Comparison of ENCODE assay signal across 9 cellular contexts in genomic region chr17:80872999-80873951, GRCh38.
DNase-seq lines count a peak whose midpoint lies in the region; ATAC-seq lines count a peak whose summit lies in the region.
"Had no signal": no experiment of that assay in that cellular context is flagged by ENCODE, and none has a peak within 500 bp of the region (broad histone marks: within the 10 kb centered on the region; RNA-seq: fewer than 3 reads in every experiment).

No MANE protein-coding gene starts in this region.

- H3K27ac ChIP-seq in substantia nigra (ENCODE audit: low read depth, low read length, poor library complexity, severe bottlenecking): peak overlapping the region; percentile 71

- H3K9me3 Mint-ChIP-seq in activated naive CD4-positive, alpha-beta T cell treated with anti-CD3 and anti-CD28 coated beads, Interleukin-2, amount 50 U/mL, for 24 hours: no peaks in the 10 kb centered on the region
- H3K9me3 Mint-ChIP-seq in activated naive CD4-positive, alpha-beta T cell treated with anti-CD3 and anti-CD28 coated beads, Interleukin-2, amount 50 U/mL, for 72 hours: peaks cover 0 to 6% of the 10 kb centered on the region in 2 donors

- H3K27me3 Mint-ChIP-seq in activated naive CD4-positive, alpha-beta T cell treated with anti-CD3 and anti-CD28 coated beads, Interleukin-2, amount 50 U/mL, for 24 hours: no peaks in the 10 kb centered on the region

- H3K36me3 Mint-ChIP-seq in activated naive CD4-positive, alpha-beta T cell treated with anti-CD3 and anti-CD28 coated beads, Interleukin-2, amount 50 U/mL, for 24 hours: peaks cover 16% of the 10 kb centered on the region
- peaks cover 36 to 55% of the 10 kb centered on the region in 2 donors for H3K36me3 Mint-ChIP-seq in activated naive CD4-positive, alpha-beta T cell treated with anti-CD3 and anti-CD28 coated beads, Interleukin-2, amount 50 U/mL, for 72 hours

- peaks cover 81% of the 10 kb centered on the region for H3K4me1 Mint-ChIP-seq in activated naive CD4-positive, alpha-beta T cell treated with anti-CD3 and anti-CD28 coated beads, Interleukin-2, amount 50 U/mL, for 24 hours

- no peaks in the 10 kb centered on the region for H3K9me3 ChIP-seq in iPS-18c (ENCODE audit: control insufficient read depth, insufficient read depth, low read length)

- DNase-seq in activated naive CD4-positive, alpha-beta T cell treated with anti-CD3 and anti-CD28 coated beads, Interleukin-2, amount 50 U/mL, for 72 hours (ENCODE audit: low spot score in 2 of 2): no peak
- peak; percentile 42 for DNase-seq in amniotic stem cell (lab: John Stamatoyannopoulos, UW)
- peak in 32 of 49 donors; percentile 12 to 80 (median 52) for DNase-seq in substantia nigra (lab: John Stamatoyannopoulos, UW)
- DNase-seq in NCI-H748 treated with DMSO at 0.1 percent for 48 hours (lab: John Stamatoyannopoulos, UW): no peak
- DNase-seq in AML-193 (lab: John Stamatoyannopoulos, UW): no peak
- DNase-seq in NCI-H2196 (lab: John Stamatoyannopoulos, UW; ENCODE audit: unreplicated experiment): no peak
- DNase-seq: stimulated activated CD4-positive, alpha-beta T cell treated with anti-CD3 and anti-CD28 coated beads, Interleukin-4, amount 100 ng/mL, for 1 hour had no signal

- peak overlapping the region; percentile 26; the same call in 1 of the 2 replicates for H3K4me3 ChIP-seq in iPS-18c (ENCODE audit: insufficient read depth, low read depth, low read length)

- no peak for ATAC-seq in activated naive CD4-positive, alpha-beta T cell treated with anti-CD3 and anti-CD28 coated beads, Interleukin-2, amount 50 U/mL, for 72 hours

- no peak overlapping the region for H3K4me3 Mint-ChIP-seq in activated naive CD4-positive, alpha-beta T cell treated with anti-CD3 and anti-CD28 coated beads, Interleukin-2, amount 50 U/mL, for 24 hours

- peak overlapping the region; percentile 62 for H3K27ac Mint-ChIP-seq in activated naive CD4-positive, alpha-beta T cell treated with anti-CD3 and anti-CD28 coated beads, Interleukin-2, amount 50 U/mL, for 24 hours
- peak overlapping the region in 1 of 2 donors; percentile 93 for H3K27ac Mint-ChIP-seq in activated naive CD4-positive, alpha-beta T cell treated with anti-CD3 and anti-CD28 coated beads, Interleukin-2, amount 50 U/mL, for 72 hours

Comparison
In these comparisons a context has a peak if more than half of its experiments do, and no peak if none do; other contexts are left out.
1. DNase-seq: peak in amniotic stem cell (single experiment) and substantia nigra (32 of 49); none in activated naive CD4-positive, alpha-beta T cell treated with anti-CD3 and anti-CD28 coated beads, Interleukin-2, amount 50 U/mL, for 72 hours (0 of 2), NCI-H748 treated with DMSO at 0.1 percent for 48 hours (single experiment), AML-193 (0 of 2) and NCI-H2196 (single experiment).